Comparison of ENCODE assay signal across 6 cellular contexts in the genomic region with DNA sequence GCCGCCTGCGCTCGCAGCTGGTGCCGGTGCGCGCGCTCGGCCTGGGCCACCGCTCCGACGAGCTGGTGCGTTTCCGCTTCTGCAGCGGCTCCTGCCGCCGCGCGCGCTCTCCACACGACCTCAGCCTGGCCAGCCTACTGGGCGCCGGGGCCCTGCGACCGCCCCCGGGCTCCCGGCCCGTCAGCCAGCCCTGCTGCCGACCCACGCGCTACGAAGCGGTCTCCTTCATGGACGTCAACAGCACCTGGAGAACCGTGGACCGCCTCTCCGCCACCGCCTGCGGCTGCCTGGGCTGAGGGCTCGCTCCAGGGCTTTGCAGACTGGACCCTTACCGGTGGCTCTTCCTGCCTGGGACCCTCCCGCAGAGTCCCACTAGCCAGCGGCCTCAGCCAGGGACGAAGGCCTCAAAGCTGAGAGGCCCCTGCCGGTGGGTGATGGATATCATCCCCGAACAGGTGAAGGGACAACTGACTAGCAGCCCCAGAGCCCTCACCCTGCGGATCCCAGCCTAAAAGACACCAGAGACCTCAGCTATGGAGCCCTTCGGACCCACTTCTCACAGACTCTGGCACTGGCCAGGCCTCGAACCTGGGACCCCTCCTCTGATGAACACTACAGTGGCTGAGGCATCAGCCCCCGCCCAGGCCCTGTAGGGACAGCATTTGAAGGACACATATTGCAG. TPM values are rescaled to one million over a fixed set of nuclear protein-coding genes. Genes with fewer than 3 reads are reported as not detected.
A peak's percentile ranks its signal among the peaks of the same experiment; 100 is the strongest.
DNase-seq lines count a peak whose midpoint lies in the region; ATAC-seq and TF ChIP-seq lines count a peak whose summit lies in the region.

No MANE protein-coding gene starts in this region.

- 93% methylated on average over 3 of the region's 49 CpGs; no CpG with 5 or more reads in 1 of the 2 donors for WGBS in gastroesophageal sphincter (ENCODE audit: low coverage in 1 of 2), 2 donors

- no peaks in the 10 kb centered on the region for H3K9me3 Mint-ChIP-seq in stimulated activated naive B cell treated with anti-CD40 and anti-IgM and Interleukin-4, amounts not matched to agents 10 μg/mL and 1 μg/mL and 100 μg/mL, for 72 hours

- ATAC-seq in gastroesophageal sphincter (peak; percentile 60), GM21723 (IDR thresholded peaks at IDR 0.05; ENCODE audit: unreplicated experiment) (no peak)
- peak; percentile 58 to 60 for ATAC-seq in stimulated activated naive B cell treated with anti-CD40 and anti-IgM and Interleukin-4, amounts not matched to agents 10 μg/mL and 1 μg/mL and 100 μg/mL, for 72 hours (replicated peaks)

- H3K27ac Mint-ChIP-seq in stimulated activated naive B cell treated with anti-CD40 and anti-IgM and Interleukin-4, amounts not matched to agents 10 μg/mL and 1 μg/mL and 100 μg/mL, for 72 hours: peak overlapping the region; percentile 75

- H3K9me3 ChIP-seq in gastroesophageal sphincter: no peaks in the 10 kb centered on the region

- no peak for TF ChIP-seq EP300 in gastroesophageal sphincter (IDR thresholded peaks at IDR 0.05)

- peaks cover 12% of the 10 kb centered on the region for H3K27me3 ChIP-seq in gastroesophageal sphincter

- H3K4me3 ChIP-seq in gastroesophageal sphincter: peak overlapping the region; percentile 3 to 58

- H3K36me3 Mint-ChIP-seq in stimulated activated naive B cell treated with anti-CD40 and anti-IgM and Interleukin-4, amounts not matched to agents 10 μg/mL and 1 μg/mL and 100 μg/mL, for 72 hours: peaks cover 24 to 27% of the 10 kb centered on the region in 2 donors

- H3K4me1 Mint-ChIP-seq in stimulated activated naive B cell treated with anti-CD40 and anti-IgM and Interleukin-4, amounts not matched to agents 10 μg/mL and 1 μg/mL and 100 μg/mL, for 72 hours: peaks cover 25 to 48% of the 10 kb centered on the region in 2 donors

- peak; percentile 62 for DNase-seq in NCI-H69 (lab: John Stamatoyannopoulos, UW)
- no peak for DNase-seq in stimulated activated naive B cell treated with anti-CD40 and anti-IgM and Interleukin-4, amounts not matched to agents 10 μg/mL and 1 μg/mL and 100 μg/mL, for 72 hours
- DNase-seq in NOMO-1 (lab: John Stamatoyannopoulos, UW; ENCODE audit: unreplicated experiment in 2 of 2): no peak

- peaks cover 0 to 43% (median 20%) of the 10 kb centered on the region in 3 donors for H3K4me1 ChIP-seq in gastroesophageal sphincter

- no peaks in the 10 kb centered on the region for H3K36me3 ChIP-seq in gastroesophageal sphincter

- H3K27me3 Mint-ChIP-seq in stimulated activated naive B cell treated with anti-CD40 and anti-IgM and Interleukin-4, amounts not matched to agents 10 μg/mL and 1 μg/mL and 100 μg/mL, for 72 hours: peaks cover 32 to 39% of the 10 kb centered on the region in 2 donors

- TF ChIP-seq CTCF in C4-2B (conservative IDR thresholded peaks at IDR 0.05): peak; percentile 54
- peak in 2 of 4 experiments; percentile 24 for TF ChIP-seq CTCF in gastroesophageal sphincter (IDR thresholded peaks at IDR 0.05)

- H3K27ac ChIP-seq in C4-2B (peak overlapping the region; percentile 93), gastroesophageal sphincter (peak overlapping the region in 3 of 4 donors; percentile 50 to 63 (median 51))

- TF ChIP-seq POLR2A in gastroesophageal sphincter (IDR thresholded peaks at IDR 0.05): peak in 1 of 2 donors; percentile 8

- peak overlapping the region; percentile 83 to 84 for H3K4me3 Mint-ChIP-seq in stimulated activated naive B cell treated with anti-CD40 and anti-IgM and Interleukin-4, amounts not matched to agents 10 μg/mL and 1 μg/mL and 100 μg/mL, for 72 hours

RNA-seq across cellular contexts. Expression of gene ARTN, which starts 3.0 kb away (rescaled TPM):
- under 1 TPM in 2 of 4 donors, not detected in 2; 0.47 to 0.81 TPM for total RNA-seq in gastroesophageal sphincter

RNA-seq across cellular contexts. Expression of gene IPO13, which starts 10.1 kb away (rescaled TPM):
- 10 to 100 TPM; 21.8 to 44.5 (median 24.2) TPM for total RNA-seq in gastroesophageal sphincter

RNA-seq across cellular contexts. Expression of gene DPH2, which starts 33.2 kb away (rescaled TPM):
- 10 to 100 TPM; 23.5 to 41.9 (median 32.5) TPM for total RNA-seq in gastroesophageal sphincter

RNA-seq across cellular contexts. Expression of gene ATP6V0B, which starts 38.1 kb away (rescaled TPM):
- 100 to 1,000 TPM in 1 of 4 donors, 10 to 100 TPM in 3; 67.9 to 107 (median 89.9) TPM for total RNA-seq in gastroesophageal sphincter

RNA-seq across cellular contexts. Expression of gene B4GALT2, which starts 42.4 kb away (rescaled TPM):
- total RNA-seq in gastroesophageal sphincter: 100 to 1,000 TPM in 1 of 4 donors, 10 to 100 TPM in 3; 34.4 to 129 (median 37.6) TPM
